19 cellular contexts compared by ENCODE assay signal in genomic region chr14:96273629-96274028, GRCh38. TPM values are rescaled to one million over a fixed set of nuclear protein-coding genes. Genes with fewer than 3 reads are reported as not detected.
"Had no signal": no experiment of that assay in that cellular context is flagged by ENCODE, and none has a peak within 500 bp of the region (broad histone marks: within the 10 kb centered on the region; RNA-seq: fewer than 3 reads in every experiment).

No MANE protein-coding gene starts in this region.

- H3K27ac Mint-ChIP-seq: activated naive CD4-positive, alpha-beta T cell treated with anti-CD3 and anti-CD28 coated beads, Interleukin-2, amount 50 U/mL, for 24 hours; stimulated activated naive B cell treated with anti-CD40 and anti-IgM and Interleukin-4, amounts not matched to agents 10 μg/mL and 1 μg/mL and 100 μg/mL, for 72 hours had no signal

- H3K4me1 ChIP-seq: ascending aorta, breast epithelium had no signal

- H3K27ac ChIP-seq: ascending aorta, lower lobe of right lung, psoas muscle, spleen, tibial nerve had no signal

- H3K27me3 ChIP-seq: ascending aorta, breast epithelium, spleen, tibial nerve had no signal

- H3K36me3 ChIP-seq: ascending aorta, breast epithelium, lower lobe of right lung, spleen had no signal

- H3K4me3 Mint-ChIP-seq: activated naive CD4-positive, alpha-beta T cell treated with anti-CD3 and anti-CD28 coated beads, Interleukin-2, amount 50 U/mL, for 24 hours; stimulated activated naive B cell treated with anti-CD40 and anti-IgM and Interleukin-4, amounts not matched to agents 10 μg/mL and 1 μg/mL and 100 μg/mL, for 72 hours had no signal

- H3K4me3 ChIP-seq: ascending aorta, breast epithelium, lower lobe of right lung, psoas muscle, spleen, tibial nerve had no signal

- DNase-seq: activated CD4-positive, alpha-beta T cell treated with anti-CD3 and anti-CD28 coated beads, Interleukin-2, amount 50 U/mL, for 4 hours; activated gamma-delta T cell; cerebellar nuclear complex; cortex of kidney; effector CD4-positive, alpha-beta T cell; left colon; lower lobe of right lung; psoas muscle; spleen; stimulated activated CD4-positive, alpha-beta T cell treated with anti-CD3 and anti-CD28 coated beads, Interleukin-4, amount 100 ng/mL, for 4 hours; stimulated activated naive B cell treated with anti-CD40 and anti-IgM and Interleukin-4, amounts not matched to agents 10 μg/mL and 1 μg/mL and 100 μg/mL, for 72 hours had no signal

- ATAC-seq: left colon; lower lobe of right lung; psoas muscle; stimulated activated naive B cell treated with anti-CD40 and anti-IgM and Interleukin-4, amounts not matched to agents 10 μg/mL and 1 μg/mL and 100 μg/mL, for 72 hours had no signal

- H3K27me3 Mint-ChIP-seq: activated naive CD4-positive, alpha-beta T cell treated with anti-CD3 and anti-CD28 coated beads, Interleukin-2, amount 50 U/mL, for 24 hours had no signal

RNA-seq across cellular contexts. Expression of gene BDKRB1, which starts 17.6 kb away (rescaled TPM):
- total RNA-seq: activated CD8-positive, alpha-beta memory T cell treated with anti-CD3 and anti-CD28 coated beads for 36 hours; ascending aorta; glomerular endothelial cell; lower lobe of right lung; spleen; T-helper 2 cell treated with Interferon-gamma antibody and Interleukin-4, amounts not matched to agents 100 ng/mL and 5 ng/mL, for 36 hours had no signal
- polyA plus RNA-seq: neural cell had no signal
